Comparison of ENCODE assay signal across 22 cellular contexts in the genomic region with DNA sequence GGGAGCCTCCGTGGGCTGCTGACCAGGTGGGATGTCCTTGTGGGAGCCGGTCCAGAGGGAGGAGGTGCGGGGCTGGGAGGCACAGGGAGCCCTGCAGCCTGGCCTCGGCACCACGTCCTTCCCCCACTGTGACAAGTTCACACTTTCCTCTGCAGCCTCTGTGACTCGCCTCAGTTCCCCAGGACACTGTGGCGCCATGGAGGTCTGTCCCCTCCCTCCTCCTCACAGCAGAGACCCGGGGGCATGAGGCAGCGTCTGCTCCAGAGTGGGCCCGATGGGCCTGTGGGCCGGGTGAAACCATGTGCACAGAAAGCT. TPM values are rescaled to one million over a fixed set of nuclear protein-coding genes. Genes with fewer than 3 reads are reported as not detected.
"Had no signal": no experiment of that assay in that cellular context is flagged by ENCODE, and none has a peak within 500 bp of the region (broad histone marks: within the 10 kb centered on the region; RNA-seq: fewer than 3 reads in every experiment).

No MANE protein-coding gene starts in this region.

- H3K27me3 ChIP-seq: ovary had no signal

- H3K27ac ChIP-seq: heart left ventricle, left lung, neutrophil, ovary, prostate gland had no signal

- H3K9me3 ChIP-seq: neutrophil, prostate gland had no signal

- H3K4me3 ChIP-seq: heart left ventricle, left lung, lung, mucosa of descending colon, ovary, prostate gland had no signal

- ATAC-seq: activated naive CD8-positive, alpha-beta T cell treated with anti-CD3 and anti-CD28 coated beads, Interleukin-2, amount 50 U/mL, for 24 hours; esophagus mucosa; heart left ventricle; left lung; mucosa of descending colon had no signal

- H3K4me1 ChIP-seq: heart left ventricle, left lung, prostate gland had no signal

- DNase-seq: activated CD4-positive, alpha-beta memory T cell treated with anti-CD3 and anti-CD28 coated beads, Interleukin-2, amount 10 ng/mL, durations not matched to agents 7 days and 5 days; activated CD4-positive, alpha-beta T cell treated with anti-CD3 and anti-CD28 coated beads for 1 hour; activated CD4-positive, alpha-beta T cell treated with anti-CD3 and anti-CD28 coated beads, Interleukin-2, amount 10 ng/mL, durations not matched to agents 7 days and 5 days; activated CD8-positive, alpha-beta memory T cell treated with anti-CD3 and anti-CD28 coated beads, Interleukin-2, amount 50 U/mL, for 48 hours; activated naive CD8-positive, alpha-beta T cell treated with anti-CD3 and anti-CD28 coated beads, Interleukin-2, amount 50 U/mL, for 24 hours; amygdala; central memory CD4-positive, alpha-beta T cell; foreskin fibroblast; mesendoderm; retina; stimulated activated naive CD4-positive, alpha-beta T cell treated with Interleukin-2 at 50 U/mL for 16 hours; T-helper 2 cell had no signal

- H3K36me3 ChIP-seq: heart left ventricle, left lung, neutrophil, ovary, prostate gland had no signal

RNA-seq across cellular contexts. Expression of a gene that starts 27.3 kb away (rescaled TPM):
- total RNA-seq: activated CD4-positive, alpha-beta memory T cell treated with anti-CD3 and anti-CD28 coated beads, Interleukin-2, amount 10 ng/mL, durations not matched to agents 7 days and 5 days; activated CD4-positive, alpha-beta T cell treated with anti-CD3 and anti-CD28 coated beads, Interleukin-2, amount 10 ng/mL, durations not matched to agents 7 days and 5 days; natural killer cell treated with Interleukin-12 subunit alpha and Interleukin-12 subunit beta and Interleukin-15 and Interleukin-18, amount 100 ng/mL, for 72 hours; ureter had no signal
